In genomic region chr6:46290435-46290834, GRCh38 we compare ENCODE assay signal across 19 cellular contexts.
A peak's percentile ranks its signal among the peaks of the same experiment; 100 is the strongest.
DNase-seq lines count a peak whose midpoint lies in the region; ATAC-seq and TF ChIP-seq lines count a peak whose summit lies in the region.
"Had no signal": no experiment of that assay in that cellular context is flagged by ENCODE, and none has a peak within 500 bp of the region (broad histone marks: within the 10 kb centered on the region; RNA-seq: fewer than 3 reads in every experiment).

No MANE protein-coding gene starts in this region.

- no peak for ATAC-seq in HG03097 (IDR thresholded peaks at IDR 0.05; ENCODE audit: low FRiP score, unreplicated experiment)

- H3K36me3 ChIP-seq in BLaER1 (no peaks in the 10 kb centered on the region), OCI-LY3 (replicated peaks; ENCODE audit: low read depth, low read length) (no peaks in the 10 kb centered on the region), hepatocyte (replicated peaks; ENCODE audit: insufficient read depth, low read depth) (no peaks in the 10 kb centered on the region)
- H3K36me3 ChIP-seq: SJSA1 had no signal

- TF ChIP-seq CTCF in OCI-LY3 (IDR thresholded peaks at IDR 0.05; ENCODE audit: low read depth, low read length) (no peak), hepatocyte (IDR thresholded peaks at IDR 0.05; ENCODE audit: poor library complexity) (no peak)

- H3K4me1 ChIP-seq in BLaER1, result peaks cover 47% of the 10 kb centered on the region
- H3K4me1 ChIP-seq in OCI-LY3 (ENCODE audit: low read length), result peaks cover 52% of the 10 kb centered on the region
- peaks cover 5% of the 10 kb centered on the region for H3K4me1 ChIP-seq in hepatocyte (ENCODE audit: insufficient read depth)
- H3K4me1 ChIP-seq: SJSA1 had no signal

- H3K4me3 ChIP-seq in BLaER1 (no peak overlapping the region), OCI-LY3 (ENCODE audit: low read length) (no peak overlapping the region), hepatocyte (no peak overlapping the region)
- H3K4me3 ChIP-seq: SJSA1 had no signal

- no peaks in the 10 kb centered on the region for H4K20me1 ChIP-seq in BLaER1
- H4K20me1 ChIP-seq in OCI-LY3 (ENCODE audit: insufficient read depth, low read length), result no peaks in the 10 kb centered on the region
- H4K20me1 ChIP-seq in hepatocyte (ENCODE audit: insufficient read depth, poor library complexity, severe bottlenecking), result no peaks in the 10 kb centered on the region

- DNase-seq in foreskin melanocyte (peak; percentile 68), pulmonary artery endothelial cell (ENCODE audit: low read depth, low spot score) (peak; percentile 46), SK-N-DZ (ENCODE audit: low spot score) (no peak), hepatocyte (ENCODE audit: low spot score) (no peak)
- DNase-seq: ACHN, COR-L47, DMS 273 treated with DMSO at 0.1 percent for 48 hours, DND-41, H7, KG1, NCI-H1105 treated with DMSO at 0.1 percent for 48 hours, NCI-H187, NCI-H2107, NCI-H510A treated with DMSO at 0.1 percent for 48 hours, NCI-H82 had no signal

- no peaks in the 10 kb centered on the region for H3K79me2 ChIP-seq in OCI-LY3 (ENCODE audit: low read length)
- H3K79me2 ChIP-seq in hepatocyte, result no peaks in the 10 kb centered on the region

- WGBS in hepatocyte (ENCODE audit: low lambda C conversion rate, missing lambda C conversion rate), result 86% methylated on average over 2 of the region's 2 CpGs

- no peak overlapping the region for H2AFZ ChIP-seq in OCI-LY3 (ENCODE audit: low read depth, low read length)
- H2AFZ ChIP-seq in hepatocyte, result no peak overlapping the region

- H3K9me3 ChIP-seq in BLaER1 (peaks cover 14% of the 10 kb centered on the region), OCI-LY3 (ENCODE audit: insufficient read depth, low read length) (no peaks in the 10 kb centered on the region), hepatocyte (ENCODE audit: low read depth) (no peaks in the 10 kb centered on the region)
- H3K9me3 ChIP-seq: SJSA1 had no signal

- peak overlapping the region; percentile 65 for H3K4me2 ChIP-seq in BLaER1
- peak overlapping the region; percentile 66; the same call in 1 of the 2 replicates for H3K4me2 ChIP-seq in OCI-LY3 (ENCODE audit: low read length)
- no peak overlapping the region for H3K4me2 ChIP-seq in hepatocyte

- no peaks in the 10 kb centered on the region for H3K9me2 ChIP-seq in hepatocyte (replicated peaks; ENCODE audit: insufficient read depth)

- H3K27ac ChIP-seq in BLaER1, result no peak overlapping the region
- H3K27ac ChIP-seq in OCI-LY3 (ENCODE audit: low read length), result no peak overlapping the region
- H3K27ac ChIP-seq in hepatocyte, result no peak overlapping the region
- H3K27ac ChIP-seq: SJSA1 had no signal

- H3K9ac ChIP-seq in BLaER1 (no peak overlapping the region), OCI-LY3 (ENCODE audit: low read length) (no peak overlapping the region)

- H3K27me3 ChIP-seq in BLaER1, result no peaks in the 10 kb centered on the region
- peaks cover 26% of the 10 kb centered on the region for H3K27me3 ChIP-seq in OCI-LY3 (ENCODE audit: low read depth, low read length)
- no peaks in the 10 kb centered on the region for H3K27me3 ChIP-seq in hepatocyte
- H3K27me3 ChIP-seq: SJSA1 had no signal

Comparison
In these comparisons a context has a peak if more than half of its experiments do, and no peak if none do; other contexts are left out.
1. DNase-seq: peak in foreskin melanocyte (single experiment) and pulmonary artery endothelial cell (single experiment); none in SK-N-DZ (single experiment) and hepatocyte (single experiment).